14 cellular contexts compared by ENCODE assay signal in genomic region chr19:47682939-47683338, GRCh38.
"Had no signal": no experiment of that assay in that cellular context is flagged by ENCODE, and none has a peak within 500 bp of the region (broad histone marks: within the 10 kb centered on the region; RNA-seq: fewer than 3 reads in every experiment).

No MANE protein-coding gene starts in this region.

- H3K9me3 Mint-ChIP-seq: stimulated activated effector memory CD8-positive, alpha-beta T cell treated with anti-CD3 and anti-CD28 coated beads, Interleukin-12 subunit alpha, Interleukin-12 subunit beta, amount 100 ng/mL, for 72 hours had no signal

- H3K27me3 Mint-ChIP-seq: activated naive CD8-positive, alpha-beta T cell; naive B cell had no signal

- DNase-seq: activated CD4-positive, alpha-beta T cell treated with anti-CD3 and anti-CD28 coated beads for 4 hours; activated CD8-positive, alpha-beta memory T cell treated with anti-CD3 and anti-CD28 coated beads for 24 hours; activated gamma-delta T cell treated with Interleukin-2 at 50 U/mL for 16 hours; colonic mucosa; gastrocnemius medialis; islet precursor cell; naive B cell; stimulated activated CD4-positive, alpha-beta T cell treated with anti-CD3 and anti-CD28 coated beads, Interleukin-12 subunit alpha, Interleukin-12 subunit beta, amount 100 ng/mL, for 4 hours; stimulated activated CD4-positive, alpha-beta T cell treated with anti-CD3 and anti-CD28 coated beads, Interleukin-2, amount 100 ng/mL, for 24 hours; T-helper 9 cell had no signal

- H3K4me3 Mint-ChIP-seq: activated naive CD8-positive, alpha-beta T cell; naive B cell; stimulated activated effector memory CD8-positive, alpha-beta T cell treated with anti-CD3 and anti-CD28 coated beads, Interleukin-12 subunit alpha, Interleukin-12 subunit beta, amount 100 ng/mL, for 72 hours had no signal

- H3K4me1 ChIP-seq: colonic mucosa, pancreas had no signal

- ATAC-seq: gastrocnemius medialis; pancreas; stimulated activated effector memory CD8-positive, alpha-beta T cell treated with anti-CD3 and anti-CD28 coated beads, Interleukin-12 subunit alpha, Interleukin-12 subunit beta, amount 100 ng/mL, for 72 hours had no signal

- H3K27me3 ChIP-seq: cardiac muscle cell, colonic mucosa, gastrocnemius medialis, pancreas had no signal

- H3K9me3 ChIP-seq: colonic mucosa, gastrocnemius medialis, pancreas had no signal

- H3K4me3 ChIP-seq: cardiac muscle cell, colonic mucosa, gastrocnemius medialis, pancreas had no signal

- H3K27ac ChIP-seq: cardiac muscle cell, colonic mucosa, gastrocnemius medialis, pancreas had no signal

- H3K27ac Mint-ChIP-seq: activated naive CD8-positive, alpha-beta T cell; stimulated activated effector memory CD8-positive, alpha-beta T cell treated with anti-CD3 and anti-CD28 coated beads, Interleukin-12 subunit alpha, Interleukin-12 subunit beta, amount 100 ng/mL, for 72 hours had no signal
